ENCODE assay signal across 28 cellular contexts in the genomic region with DNA sequence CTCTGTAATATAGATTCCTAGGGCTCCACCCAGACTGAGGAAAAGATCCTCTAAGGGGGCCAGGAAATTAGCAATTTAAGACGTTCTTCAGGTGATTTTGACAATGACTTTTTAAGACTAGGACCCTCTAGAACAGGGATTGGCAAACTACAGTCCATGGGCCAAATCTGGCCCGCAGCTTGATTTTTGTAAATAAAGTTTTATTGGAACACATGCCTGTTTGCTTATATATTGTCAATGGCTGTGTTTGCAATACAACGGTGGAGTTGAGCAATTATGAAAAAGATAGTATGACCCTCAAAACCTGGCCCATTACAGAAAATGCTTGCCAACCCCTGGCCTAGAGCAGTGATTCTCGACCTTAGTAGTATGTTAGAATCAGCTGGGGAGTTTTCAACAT.
"Had no signal": no experiment of that assay in that cellular context is flagged by ENCODE, and none has a peak within 500 bp of the region (broad histone marks: within the 10 kb centered on the region; RNA-seq: fewer than 3 reads in every experiment).

No MANE protein-coding gene starts in this region.

- H3K9me3 Mint-ChIP-seq: stimulated activated memory B cell treated with anti-CD40 and anti-IgM and Interleukin-4, amounts not matched to agents 10 μg/mL and 1 μg/mL and 100 μg/mL, for 72 hours; stimulated activated naive CD8-positive, alpha-beta T cell treated with anti-CD3 and anti-CD28 coated beads, Interleukin-15, amount 100 ng/mL, for 72 hours; stimulated activated naive CD8-positive, alpha-beta T cell treated with anti-CD3 and anti-CD28 coated beads, Interleukin-15, Interleukin-2, amounts not matched to agents 100 ng/mL and 50 ng/mL, for 24 hours; type B pancreatic cell had no signal

- FAIRE-seq: urothelium cell line had no signal

- H3K4me1 ChIP-seq: suprapubic skin, transverse colon, upper lobe of left lung, upper lobe of right lung, uterus, vagina had no signal

- H3K27ac Mint-ChIP-seq: stimulated activated effector memory CD8-positive, alpha-beta T cell treated with anti-CD3 and anti-CD28 coated beads, Interleukin-12 subunit alpha, Interleukin-12 subunit beta, amount 100 ng/mL, for 72 hours; stimulated activated memory B cell treated with anti-CD40 and anti-IgM and Interleukin-4, amounts not matched to agents 10 μg/mL and 1 μg/mL and 100 μg/mL, for 72 hours; stimulated activated naive B cell treated with anti-CD40 and anti-IgM and Interleukin-4, amounts not matched to agents 10 μg/mL and 1 μg/mL and 100 μg/mL, for 72 hours; stimulated activated naive CD8-positive, alpha-beta T cell treated with anti-CD3 and anti-CD28 coated beads, Interleukin-15, amount 100 ng/mL, for 72 hours; stimulated activated naive CD8-positive, alpha-beta T cell treated with anti-CD3 and anti-CD28 coated beads, Interleukin-15, Interleukin-2, amounts not matched to agents 100 ng/mL and 50 ng/mL, for 24 hours; type B pancreatic cell had no signal

- H3K27me3 ChIP-seq: testis, thyroid gland, tibial nerve, transverse colon, upper lobe of left lung, upper lobe of right lung, uterus, vagina had no signal

- H3K36me3 Mint-ChIP-seq: stimulated activated effector memory CD8-positive, alpha-beta T cell treated with anti-CD3 and anti-CD28 coated beads, Interleukin-12 subunit alpha, Interleukin-12 subunit beta, amount 100 ng/mL, for 72 hours; stimulated activated memory B cell treated with anti-CD40 and anti-IgM and Interleukin-4, amounts not matched to agents 10 μg/mL and 1 μg/mL and 100 μg/mL, for 72 hours; stimulated activated naive B cell treated with anti-CD40 and anti-IgM and Interleukin-4, amounts not matched to agents 10 μg/mL and 1 μg/mL and 100 μg/mL, for 72 hours; type B pancreatic cell had no signal

- H3K4me3 Mint-ChIP-seq: stimulated activated effector memory CD8-positive, alpha-beta T cell treated with anti-CD3 and anti-CD28 coated beads, Interleukin-12 subunit alpha, Interleukin-12 subunit beta, amount 100 ng/mL, for 72 hours; stimulated activated memory B cell treated with anti-CD40 and anti-IgM and Interleukin-4, amounts not matched to agents 10 μg/mL and 1 μg/mL and 100 μg/mL, for 72 hours; stimulated activated naive B cell treated with anti-CD40 and anti-IgM and Interleukin-4, amounts not matched to agents 10 μg/mL and 1 μg/mL and 100 μg/mL, for 72 hours; stimulated activated naive CD8-positive, alpha-beta T cell treated with anti-CD3 and anti-CD28 coated beads, Interleukin-15, amount 100 ng/mL, for 72 hours; stimulated activated naive CD8-positive, alpha-beta T cell treated with anti-CD3 and anti-CD28 coated beads, Interleukin-15, Interleukin-2, amounts not matched to agents 100 ng/mL and 50 ng/mL, for 24 hours; type B pancreatic cell had no signal

- H3K27me3 Mint-ChIP-seq: stimulated activated memory B cell treated with anti-CD40 and anti-IgM and Interleukin-4, amounts not matched to agents 10 μg/mL and 1 μg/mL and 100 μg/mL, for 72 hours; stimulated activated naive CD8-positive, alpha-beta T cell treated with anti-CD3 and anti-CD28 coated beads, Interleukin-15, amount 100 ng/mL, for 72 hours had no signal

- DNase-seq: stimulated activated CD4-positive, alpha-beta T cell treated with anti-CD3 and anti-CD28 coated beads, Interleukin-2, amount 100 ng/mL, for 48 hours; stimulated activated CD4-positive, alpha-beta T cell treated with anti-CD3 and anti-CD28 coated beads, Interleukin-4, amount 100 ng/mL, for 1 hour; stimulated activated CD4-positive, alpha-beta T cell treated with anti-CD3 and anti-CD28 coated beads, Interleukin-4, amount 100 ng/mL, for 24 hours; stimulated activated CD4-positive, alpha-beta T cell treated with anti-CD3 and anti-CD28 coated beads, Interleukin-4, amount 100 ng/mL, for 4 hours; stimulated activated CD8-positive, alpha-beta memory T cell treated with anti-CD3 and anti-CD28 coated beads, Interleukin-4, amount 100 ng/mL, for 48 hours; stimulated activated naive B cell treated with anti-CD40 and anti-IgM and Interleukin-4, amounts not matched to agents 10 μg/mL and 1 μg/mL and 100 μg/mL, for 72 hours; stimulated activated naive CD4-positive, alpha-beta T cell; stimulated activated naive CD4-positive, alpha-beta T cell treated with Interleukin-2 at 50 U/mL for 16 hours; stimulated activated naive CD8-positive, alpha-beta T cell treated with anti-CD3 and anti-CD28 coated beads, Interleukin-15, amount 100 ng/mL, for 72 hours; stimulated activated naive CD8-positive, alpha-beta T cell treated with anti-CD3 and anti-CD28 coated beads, Interleukin-15, Interleukin-2, amounts not matched to agents 100 U/mL and 50 U/mL, for 24 hours; stomach; testis; thyroid gland; tibial artery; transverse colon; trophoblast cell; upper lobe of left lung; upper lobe of right lung; uterus had no signal

- H3K4me1 Mint-ChIP-seq: stimulated activated effector memory CD8-positive, alpha-beta T cell treated with anti-CD3 and anti-CD28 coated beads, Interleukin-12 subunit alpha, Interleukin-12 subunit beta, amount 100 ng/mL, for 72 hours; stimulated activated memory B cell treated with anti-CD40 and anti-IgM and Interleukin-4, amounts not matched to agents 10 μg/mL and 1 μg/mL and 100 μg/mL, for 72 hours; stimulated activated naive B cell treated with anti-CD40 and anti-IgM and Interleukin-4, amounts not matched to agents 10 μg/mL and 1 μg/mL and 100 μg/mL, for 72 hours; stimulated activated naive CD8-positive, alpha-beta T cell treated with anti-CD3 and anti-CD28 coated beads, Interleukin-15, amount 100 ng/mL, for 72 hours had no signal

- H3K27ac ChIP-seq: stomach, suprapubic skin, testis, thoracic aorta, thyroid gland, tibial artery, tibial nerve, transverse colon, upper lobe of left lung, upper lobe of right lung, uterus, vagina had no signal

- H3K36me3 ChIP-seq: stomach, suprapubic skin, thoracic aorta, thyroid gland, tibial artery, tibial nerve, transverse colon, upper lobe of left lung, upper lobe of right lung, uterus, vagina had no signal

- ATAC-seq: stimulated activated effector memory CD8-positive, alpha-beta T cell treated with anti-CD3 and anti-CD28 coated beads, Interleukin-12 subunit alpha, Interleukin-12 subunit beta, amount 100 ng/mL, for 72 hours; stimulated activated memory B cell treated with anti-CD40 and anti-IgM and Interleukin-4, amounts not matched to agents 10 μg/mL and 1 μg/mL and 100 μg/mL, for 72 hours; stimulated activated naive B cell treated with anti-CD40 and anti-IgM and Interleukin-4, amounts not matched to agents 10 μg/mL and 1 μg/mL and 100 μg/mL, for 72 hours; stimulated activated naive CD8-positive, alpha-beta T cell treated with anti-CD3 and anti-CD28 coated beads, Interleukin-15, amount 100 ng/mL, for 72 hours; stimulated activated naive CD8-positive, alpha-beta T cell treated with anti-CD3 and anti-CD28 coated beads, Interleukin-15, Interleukin-2, amounts not matched to agents 100 U/mL and 50 U/mL, for 24 hours; upper lobe of right lung had no signal

- H3K4me3 ChIP-seq: stomach, suprapubic skin, testis, thoracic aorta, thyroid gland, tibial artery, tibial nerve, transverse colon, upper lobe of left lung, upper lobe of right lung, uterus, vagina had no signal

- H3K9me3 ChIP-seq: stomach, suprapubic skin, testis, thoracic aorta, thyroid gland, tibial artery, tibial nerve, transverse colon, upper lobe of left lung, upper lobe of right lung, uterus, vagina had no signal
